18 cellular contexts compared by ENCODE assay signal in genomic region chr15:29749365-29750086, GRCh38.
DNase-seq lines count a peak whose midpoint lies in the region; TF ChIP-seq lines count a peak whose summit lies in the region.
"Had no signal": no experiment of that assay in that cellular context is flagged by ENCODE, and none has a peak within 500 bp of the region (broad histone marks: within the 10 kb centered on the region; RNA-seq: fewer than 3 reads in every experiment).

No MANE protein-coding gene starts in this region.

- H3K36me3 ChIP-seq in A673 (ENCODE audit: insufficient read depth, low read length, poor library complexity, severe bottlenecking), result no peaks in the 10 kb centered on the region
- H3K36me3 ChIP-seq in cardiac muscle cell, result peaks cover 11% of the 10 kb centered on the region
- H3K36me3 ChIP-seq in SJCRH30, result peaks cover 9% of the 10 kb centered on the region

- CTCF ChIA-PET in A673 (lab: Charles Lee), result interaction anchor here (2.2 kb wide), 1 partner anchor 176 kb away, joined by 42 read pairs; no protein-coding TSS in a partner anchor
- CTCF ChIA-PET in RWPE1 (lab: Yijun Ruan, JAX), result interaction anchor here (0.5 to 0.8 kb wide), 3 partner anchors 72 to 180 kb away, joined by 3 read pairs; no protein-coding TSS in a partner anchor

- BruUV-seq in A673 (replicated peaks; lab: Mats Ljungman, UMichigan), result no TSS peak

- H3K27ac ChIP-seq in A673 (ENCODE audit: low read depth, low read length, poor library complexity, severe bottlenecking), result no peak overlapping the region
- H3K27ac ChIP-seq in RWPE1, result peak overlapping the region; percentile 8; the same call in 1 of the 2 replicates
- peak overlapping the region; percentile 26 for H3K27ac ChIP-seq in cardiac muscle cell
- H3K27ac ChIP-seq in SJCRH30, result no peak overlapping the region

- H3K4me3 ChIP-seq in A673 (ENCODE audit: low read depth, low read length, poor library complexity, severe bottlenecking), result no peak overlapping the region
- H3K4me3 ChIP-seq in cardiac muscle cell, result no peak overlapping the region
- no peak overlapping the region for H3K4me3 ChIP-seq in SJCRH30

- H3K9me3 ChIP-seq in A673 (ENCODE audit: low read depth, low read length, poor library complexity, severe bottlenecking), result no peaks in the 10 kb centered on the region
- H3K9me3 ChIP-seq in cardiac muscle cell (ENCODE audit: low read depth), result no peaks in the 10 kb centered on the region
- H3K9me3 ChIP-seq in SJCRH30 (replicated peaks), result no peaks in the 10 kb centered on the region; the same call in 1 of the 2 replicates

- H3K4me1 ChIP-seq in A673 (ENCODE audit: insufficient read depth, low read length, poor library complexity, severe bottlenecking) (no peaks in the 10 kb centered on the region), cardiac muscle cell (ENCODE audit: low read depth) (no peaks in the 10 kb centered on the region), SJCRH30 (no peaks in the 10 kb centered on the region)

- no peak for TF ChIP-seq POLR2A in erythroblast (IDR thresholded peaks at IDR 0.05; ENCODE audit: low read length)

- POLR2A ChIA-PET in A673 (lab: Charles Lee; ENCODE audit: low non-redundant PET), result no interaction called here
- POLR2A ChIA-PET in RWPE1 (lab: Yijun Ruan, JAX; ENCODE audit: low non-redundant PET), result interaction anchor here (0.5 kb wide), 1 partner anchor 14 kb away, joined by 3 read pairs; no protein-coding TSS in a partner anchor

- peak; percentile 4 for DNase-seq in A673 (ENCODE audit: low spot score)
- no peak for DNase-seq in RWPE1 (ENCODE audit: low spot score)
- no peak for DNase-seq in cardiac muscle cell (ENCODE audit: low read depth in 1 of 2, low spot score in 1 of 2)
- DNase-seq in neural crest cell (ENCODE audit: low read depth, low spot score), result no peak
- DNase-seq in erythroblast (lab: John Stamatoyannopoulos, UW), result no peak
- DNase-seq in NCI-H1694 (lab: John Stamatoyannopoulos, UW), result no peak
- no peak for DNase-seq in SJCRH30
- no peak for DNase-seq in NCI-H1048 (lab: John Stamatoyannopoulos, UW)
- DNase-seq: activated naive CD4-positive, alpha-beta T cell treated with anti-CD3 and anti-CD28 coated beads, Interleukin-2, amount 10 ng/mL, durations not matched to agents 7 days and 5 days; effector CD4-positive, alpha-beta T cell; GF-D8; naive thymus-derived CD4-positive, alpha-beta T cell; NCI-H774; RPMI8226; stimulated activated CD4-positive, alpha-beta T cell treated with anti-CD3 and anti-CD28 coated beads, Interleukin-1b, Interleukin-23, amount 100 ng/mL, for 48 hours; T-helper 2 cell had no signal

- no peaks in the 10 kb centered on the region for H3K27me3 ChIP-seq in A673 (replicated peaks; ENCODE audit: insufficient read depth, low read depth, low read length, poor library complexity)
- no peaks in the 10 kb centered on the region for H3K27me3 ChIP-seq in cardiac muscle cell
- no peaks in the 10 kb centered on the region for H3K27me3 ChIP-seq in SJCRH30

- peaks cover 15% of the 10 kb centered on the region for H3K4me1 Mint-ChIP-seq in neural crest cell
- H3K4me1 Mint-ChIP-seq: activated naive CD4-positive, alpha-beta T cell treated with anti-CD3 and anti-CD28 coated beads, Interleukin-2, amount 10 ng/mL, durations not matched to agents 7 days and 5 days; naive thymus-derived CD4-positive, alpha-beta T cell had no signal

- intact Hi-C loops in A673 (cut with micrococcal nuclease; ENCODE audit: unreplicated experiment), result loop anchor here (2.0 kb wide), 2 partner anchors 169 to 175 kb away; no protein-coding TSS in a partner anchor

- H3K27me3 Mint-ChIP-seq in neural crest cell (ENCODE audit: low read depth), result no peaks in the 10 kb centered on the region
- H3K27me3 Mint-ChIP-seq: brain had no signal

- TF ChIP-seq CTCF in A673 (conservative IDR thresholded peaks at IDR 0.05; ENCODE audit: low read depth, low read length), result no peak
- no peak for TF ChIP-seq CTCF in RWPE1 (conservative IDR thresholded peaks at IDR 0.05; ENCODE audit: low read depth)
- TF ChIP-seq CTCF in cardiac muscle cell (IDR thresholded peaks at IDR 0.05; ENCODE audit: low read depth, low read length), result no peak
- TF ChIP-seq CTCF in neural crest cell (conservative IDR thresholded peaks at IDR 0.05), result no peak

- H3K27ac Mint-ChIP-seq in neural crest cell (ENCODE audit: unreplicated experiment), result peak overlapping the region; percentile 83
- H3K27ac Mint-ChIP-seq: activated naive CD4-positive, alpha-beta T cell treated with anti-CD3 and anti-CD28 coated beads, Interleukin-2, amount 10 ng/mL, durations not matched to agents 7 days and 5 days; IgD-negative memory B cell; naive thymus-derived CD4-positive, alpha-beta T cell had no signal

- H3K36me3 Mint-ChIP-seq in neural crest cell (ENCODE audit: low read depth), result peaks cover 13% of the 10 kb centered on the region
- H3K36me3 Mint-ChIP-seq: activated naive CD4-positive, alpha-beta T cell treated with anti-CD3 and anti-CD28 coated beads, Interleukin-2, amount 10 ng/mL, durations not matched to agents 7 days and 5 days; IgD-negative memory B cell; naive thymus-derived CD4-positive, alpha-beta T cell had no signal

- peaks cover 6% of the 10 kb centered on the region for H3K9me3 Mint-ChIP-seq in neural crest cell
- H3K9me3 Mint-ChIP-seq: activated naive CD4-positive, alpha-beta T cell treated with anti-CD3 and anti-CD28 coated beads, Interleukin-2, amount 10 ng/mL, durations not matched to agents 7 days and 5 days had no signal

- no peak overlapping the region for H3K4me3 Mint-ChIP-seq in neural crest cell
- H3K4me3 Mint-ChIP-seq: activated naive CD4-positive, alpha-beta T cell treated with anti-CD3 and anti-CD28 coated beads, Interleukin-2, amount 10 ng/mL, durations not matched to agents 7 days and 5 days; brain; IgD-negative memory B cell; naive thymus-derived CD4-positive, alpha-beta T cell had no signal

Comparison
In these comparisons a context has a peak if more than half of its experiments do, and no peak if none do; other contexts are left out.
1. H3K27ac ChIP-seq: peak in RWPE1 (single experiment) and cardiac muscle cell (single experiment); none in A673 (single experiment) and SJCRH30 (single experiment).